Comparison of ENCODE assay signal across 20 cellular contexts in genomic region chr20:17708675-17709360, GRCh38. TPM values are rescaled to one million over a fixed set of nuclear protein-coding genes. Genes with fewer than 3 reads are reported as not detected.
DNase-seq lines count a peak whose midpoint lies in the region; ATAC-seq and TF ChIP-seq lines count a peak whose summit lies in the region.
"Had no signal": no experiment of that assay in that cellular context is flagged by ENCODE, and none has a peak within 500 bp of the region (broad histone marks: within the 10 kb centered on the region; RNA-seq: fewer than 3 reads in every experiment).

No MANE protein-coding gene starts in this region.

- H3K4me1 Mint-ChIP-seq in progenitor cell of endocrine pancreas (ENCODE audit: low read depth), result peaks cover 43% of the 10 kb centered on the region
- H3K4me1 Mint-ChIP-seq in activated naive CD8-positive, alpha-beta T cell treated with anti-CD3 and anti-CD28 coated beads for 36 hours, result no peaks in the 10 kb centered on the region

- H3K4me1 ChIP-seq in IMR-90 (ENCODE audit: control insufficient read depth, insufficient read depth, low read length), result peaks cover 20% of the 10 kb centered on the region
- peaks cover 6% of the 10 kb centered on the region for H3K4me1 ChIP-seq in mesenchymal stem cell (ENCODE audit: control insufficient read depth, insufficient read depth, low read depth, low read length)

- H3K27ac ChIP-seq in IMR-90 (ENCODE audit: insufficient read depth, low read length) (no peak overlapping the region), mesenchymal stem cell (ENCODE audit: low read length, poor library complexity, severe bottlenecking) (no peak overlapping the region)
- H3K27ac ChIP-seq: A549, C4-2B, RWPE1 had no signal

- peak overlapping the region; percentile 45; the same call in 1 of the 2 replicates for H2AK5ac ChIP-seq in IMR-90 (ENCODE audit: low read depth, low read length)
- H2AK5ac ChIP-seq in mesenchymal stem cell (ENCODE audit: low read length, severe bottlenecking), result no peak overlapping the region

- no peak overlapping the region for H3K14ac ChIP-seq in IMR-90 (replicated peaks; ENCODE audit: low read depth, low read length)
- no peak overlapping the region for H3K14ac ChIP-seq in mesenchymal stem cell (ENCODE audit: low read length in 2 of 2)

- H3K27me3 ChIP-seq in IMR-90 (ENCODE audit: control insufficient read depth, insufficient read depth, low read length) (no peaks in the 10 kb centered on the region), mesenchymal stem cell (ENCODE audit: control insufficient read depth in 1 of 2, insufficient read depth in 1 of 2, low read length in 2 of 2) (peaks cover 0 to 9% of the 10 kb centered on the region in 2 experiments)

- H3K18ac ChIP-seq in IMR-90 (ENCODE audit: low read depth, low read length) (peak overlapping the region; percentile 52; the same call in 1 of the 2 replicates), mesenchymal stem cell (ENCODE audit: low read depth in 1 of 2, low read length in 2 of 2) (no peak overlapping the region)

- no peaks in the 10 kb centered on the region for H3K36me3 Mint-ChIP-seq in progenitor cell of endocrine pancreas (ENCODE audit: insufficient read depth)
- no peaks in the 10 kb centered on the region for H3K36me3 Mint-ChIP-seq in activated naive CD8-positive, alpha-beta T cell treated with anti-CD3 and anti-CD28 coated beads for 36 hours

- peak overlapping the region; percentile 76 for H2BK20ac ChIP-seq in IMR-90 (ENCODE audit: low read depth, low read length)

- H3K4me3 ChIP-seq in IMR-90 (ENCODE audit: insufficient read depth, low read depth, low read length), result no peak overlapping the region
- H3K4me3 ChIP-seq in mesenchymal stem cell (ENCODE audit: insufficient read depth in 1 of 2, low read depth in 1 of 2, low read length in 2 of 2), result no peak overlapping the region
- H3K4me3 ChIP-seq: A549, GM23338, K562 had no signal

- H4K5ac ChIP-seq in IMR-90 (ENCODE audit: low read depth, low read length), result no peak overlapping the region

- CTCF ChIA-PET in IMR-90 (lab: Yijun Ruan, JAX), result no interaction called here

- WGBS in IMR-90 (ENCODE audit: extremely low coverage in 2 of 2, insufficient read length in 1 of 2), 2 experiments, result no CpG with 5 or more reads among the region's 7 CpGs
- 83% methylated on average over 5 of the region's 7 CpGs for WGBS in mesenchymal stem cell

- DNase-seq in IMR-90, result peak; percentile 30
- DNase-seq in amniotic epithelial cell (ENCODE audit: low read depth), result peak; percentile 57
- peak; percentile 55 for DNase-seq in mesenchymal stem cell
- DNase-seq in progenitor cell of endocrine pancreas (ENCODE audit: low spot score, unreplicated experiment), result no peak
- DNase-seq in activated naive CD8-positive, alpha-beta T cell treated with anti-CD3 and anti-CD28 coated beads for 36 hours, result no peak
- no peak for DNase-seq in SIG-M5 (lab: John Stamatoyannopoulos, UW)
- DNase-seq in NCI-H1436 treated with DMSO at 0.1 percent for 48 hours (lab: John Stamatoyannopoulos, UW), result no peak
- DNase-seq: DMS79, NCI-H1417, NCI-H187 treated with DMSO at 0.1 percent for 48 hours, NCI-H226, NCI-H524, NCI-H82, PC-3 had no signal

- H2BK120ac ChIP-seq in IMR-90 (ENCODE audit: low read depth, low read length), result peak overlapping the region; percentile 43
- H2BK120ac ChIP-seq in mesenchymal stem cell (ENCODE audit: low read depth, low read length), result no peak overlapping the region

- peaks cover 6% of the 10 kb centered on the region for H3K27me3 Mint-ChIP-seq in progenitor cell of endocrine pancreas
- no peaks in the 10 kb centered on the region for H3K27me3 Mint-ChIP-seq in activated naive CD8-positive, alpha-beta T cell treated with anti-CD3 and anti-CD28 coated beads for 36 hours

- H3K4me2 ChIP-seq in IMR-90 (ENCODE audit: low read depth, low read length), result no peak overlapping the region
- H3K4me2 ChIP-seq in mesenchymal stem cell (ENCODE audit: low read length, poor library complexity, severe bottlenecking), result no peak overlapping the region
- H3K4me2 ChIP-seq: A549, GM23338 had no signal

- peak overlapping the region; percentile 36 for H3K4me3 Mint-ChIP-seq in progenitor cell of endocrine pancreas (ENCODE audit: low read depth)
- H3K4me3 Mint-ChIP-seq in activated naive CD8-positive, alpha-beta T cell treated with anti-CD3 and anti-CD28 coated beads for 36 hours, result no peak overlapping the region
- H3K4me3 Mint-ChIP-seq: GM23338 had no signal

- peak overlapping the region; percentile 15; the same call in 1 of the 2 replicates for H4K91ac ChIP-seq in IMR-90 (ENCODE audit: insufficient read depth, low read depth, low read length)
- no peak overlapping the region for H4K91ac ChIP-seq in mesenchymal stem cell (ENCODE audit: low read length)

- no peak overlapping the region for H2BK15ac ChIP-seq in IMR-90 (ENCODE audit: low read depth, low read length)
- H2BK15ac ChIP-seq in mesenchymal stem cell (ENCODE audit: low read depth, poor library complexity, severe bottlenecking), result no peak overlapping the region

- BruUV-seq in IMR-90 (replicated peaks; lab: Mats Ljungman, UMichigan), result no TSS peak

- no peak overlapping the region for H3K9ac ChIP-seq in IMR-90 (ENCODE audit: low read depth, low read length)
- H3K9ac ChIP-seq in mesenchymal stem cell (ENCODE audit: low read length), result no peak overlapping the region

- H3K27ac Mint-ChIP-seq in progenitor cell of endocrine pancreas, result peak overlapping the region; percentile 96
- no peak overlapping the region for H3K27ac Mint-ChIP-seq in activated naive CD8-positive, alpha-beta T cell treated with anti-CD3 and anti-CD28 coated beads for 36 hours
- H3K27ac Mint-ChIP-seq: GM23338 had no signal

- H2BK5ac ChIP-seq in IMR-90 (ENCODE audit: low read depth, low read length, poor library complexity, severe bottlenecking), result no peak overlapping the region
- no peak overlapping the region for H2BK5ac ChIP-seq in mesenchymal stem cell (ENCODE audit: low read depth, low read length, poor library complexity, severe bottlenecking)

- POLR2A ChIA-PET in IMR-90 (lab: Charles Lee; ENCODE audit: unreplicated experiment), result no interaction called here

- TF ChIP-seq RAD21 in IMR-90 (IDR thresholded peaks at IDR 0.05; ENCODE audit: low read length), result no peak

- H2AK9ac ChIP-seq in IMR-90 (replicated peaks; ENCODE audit: low read depth, low read length, poor library complexity), result no peak overlapping the region

- no peaks in the 10 kb centered on the region for H3K9me3 ChIP-seq in IMR-90 (ENCODE audit: control insufficient read depth, insufficient read depth, low read length)
- H3K9me3 ChIP-seq in mesenchymal stem cell (ENCODE audit: control insufficient read depth, low read length), result no peaks in the 10 kb centered on the region
- H3K9me3 ChIP-seq: A549 had no signal

- H4K8ac ChIP-seq in IMR-90 (ENCODE audit: low read depth in 2 of 2, low read length in 2 of 2), result peak overlapping the region in 1 of 2 experiments; percentile 30; a peak in 1 of 4 replicates
- H4K8ac ChIP-seq in mesenchymal stem cell (ENCODE audit: low read length), result no peak overlapping the region

- H3K9me1 ChIP-seq in IMR-90 (ENCODE audit: insufficient read depth, low read length), result peaks cover 20% of the 10 kb centered on the region

- ATAC-seq in IMR-90 (ENCODE audit: low read depth), result peak; percentile 13; the same call in 1 of the 2 replicates
- ATAC-seq: A549, GM23338, HCT116, K562, PC-3 had no signal

- peak overlapping the region in 1 of 2 experiments; percentile 12 for H2BK12ac ChIP-seq in mesenchymal stem cell (ENCODE audit: low read length in 2 of 2)

- H3K36me3 ChIP-seq in IMR-90 (ENCODE audit: control insufficient read depth, insufficient read depth, low read length) (no peaks in the 10 kb centered on the region), mesenchymal stem cell (ENCODE audit: control insufficient read depth in 1 of 2, insufficient read depth in 2 of 2, low read depth in 1 of 2, low read length in 2 of 2) (no peaks in the 10 kb centered on the region)

- H3K79me1 ChIP-seq in IMR-90 (ENCODE audit: low read depth in 1 of 2, low read length in 2 of 2) (no peaks in the 10 kb centered on the region), mesenchymal stem cell (replicated peaks; ENCODE audit: low read length, poor library complexity, severe bottlenecking) (no peaks in the 10 kb centered on the region)

- no peaks in the 10 kb centered on the region for H3K9me3 Mint-ChIP-seq in progenitor cell of endocrine pancreas (ENCODE audit: low read depth)
- no peaks in the 10 kb centered on the region for H3K9me3 Mint-ChIP-seq in activated naive CD8-positive, alpha-beta T cell treated with anti-CD3 and anti-CD28 coated beads for 36 hours
- H3K9me3 Mint-ChIP-seq: GM23338 had no signal

- H2AFZ ChIP-seq in IMR-90 (replicated peaks; ENCODE audit: low read length, poor library complexity) (no peak overlapping the region), mesenchymal stem cell (ENCODE audit: low read depth, low read length) (no peak overlapping the region)
- H2AFZ ChIP-seq: GM23338 had no signal

- dilution Hi-C loops in IMR-90 (cut with HindIII; ENCODE audit: low sequenced_read_pairs, unreplicated experiment), result no loop called here

- TF ChIP-seq POLR2A in IMR-90 (IDR thresholded peaks at IDR 0.05; ENCODE audit: low read depth, low read length), result no peak

- in situ Hi-C loops in IMR-90 (cut with MboI; ENCODE audit: low sequenced_read_pairs), result no loop called here

- H3K23ac ChIP-seq in IMR-90 (ENCODE audit: low read depth, low read length) (peak overlapping the region; percentile 69; the same call in 1 of the 2 replicates), mesenchymal stem cell (ENCODE audit: low read length in 2 of 2) (no peak overlapping the region)

- H4K20me1 ChIP-seq in IMR-90 (ENCODE audit: insufficient read depth, low read length), result no peaks in the 10 kb centered on the region

- H3K56ac ChIP-seq in IMR-90 (ENCODE audit: extremely low read depth, insufficient read depth, low read length), result no peak overlapping the region

- intact Hi-C loops in IMR-90 (cut with micrococcal nuclease), result no loop called here

- TF ChIP-seq CTCF in IMR-90 (conservative IDR thresholded peaks at IDR 0.05; ENCODE audit: low read depth, low read length) (no peak), progenitor cell of endocrine pancreas (IDR thresholded peaks at IDR 0.05; ENCODE audit: unreplicated experiment) (no peak)

- H3K4ac ChIP-seq in IMR-90 (ENCODE audit: low read depth, low read length) (peak overlapping the region; percentile 37), mesenchymal stem cell (ENCODE audit: low read depth in 1 of 2, low read length in 2 of 2) (no peak overlapping the region)

RNA-seq across cellular contexts. Expression of gene BANF2, which starts 9.1 kb away (rescaled TPM):
- total RNA-seq in IMR-90 (2012; rRNA removed), result not detected in 2 replicates
- not detected in 2 replicates for polyA plus RNA-seq in IMR-90 (2012; rRNA removed)
- polyA plus RNA-seq in IMR-90 (2012; cell fraction: cytosol; rRNA removed), result not detected in 2 replicates
- polyA plus RNA-seq in IMR-90 (2012; cell fraction: nucleus; rRNA removed; ENCODE audit: low replicate concordance), result not detected in 2 replicates
- polyA plus RNA-seq in mesenchymal stem cell (2013, experiment 1 of 2), result not detected
- not detected for polyA plus RNA-seq in mesenchymal stem cell (2013, experiment 2 of 2)
- not detected in 2 replicates for total RNA-seq in progenitor cell of endocrine pancreas
- not detected for total RNA-seq in activated naive CD8-positive, alpha-beta T cell treated with anti-CD3 and anti-CD28 coated beads for 36 hours
- total RNA-seq: GM23338, K562, PC-3 had no signal
- polyA plus RNA-seq: A549, GM23338, K562 had no signal

RNA-seq across cellular contexts. Expression of gene RRBP1, which starts 26.8 kb away (rescaled TPM):
- total RNA-seq in IMR-90 (2012; rRNA removed) (90.2 and 99.7 TPM in 2 replicates), progenitor cell of endocrine pancreas (222 and 242 TPM in 2 replicates)
- 135 and 136 TPM in 2 replicates for polyA plus RNA-seq in IMR-90 (2012; rRNA removed)
- polyA plus RNA-seq in IMR-90 (2012; cell fraction: cytosol; rRNA removed), result 134 and 143 TPM in 2 replicates
- polyA plus RNA-seq in IMR-90 (2012; cell fraction: nucleus; rRNA removed; ENCODE audit: low replicate concordance), result 216 and 234 TPM in 2 replicates
- polyA plus RNA-seq in mesenchymal stem cell (2013, experiment 1 of 2), result 209 TPM
- polyA plus RNA-seq in mesenchymal stem cell (2013, experiment 2 of 2), result 195 TPM
- total RNA-seq in activated naive CD8-positive, alpha-beta T cell treated with anti-CD3 and anti-CD28 coated beads for 36 hours, result 10 to 100 TPM; 24.0 to 26.5 TPM

Comparison
In these comparisons a context has a peak if more than half of its experiments do, and no peak if none do; other contexts are left out.
1. DNase-seq: peak in IMR-90 (single experiment), amniotic epithelial cell (single experiment) and mesenchymal stem cell (single experiment); none in progenitor cell of endocrine pancreas (single experiment), activated naive CD8-positive, alpha-beta T cell treated with anti-CD3 and anti-CD28 coated beads for 36 hours (single experiment), SIG-M5 (single experiment) and NCI-H1436 treated with DMSO at 0.1 percent for 48 hours (single experiment).